2 cellular contexts compared by ENCODE assay signal in genomic region chr17:48137658-48138057, GRCh38.
TF ChIP-seq lines count a peak whose summit lies in the region.

No MANE protein-coding gene starts in this region.

TF ChIP-seq in HepG2, 621 proteins besides CTCF, POLR2A, EP300 and RAD21:
- TF ChIP-seq RAD51 (IDR thresholded peaks at IDR 0.05; ENCODE audit: borderline replicate concordance) = peak; percentile 17; the same call in 1 of the 2 replicates
- TF ChIP-seq ZNF350 (CRISPR knock-in tag; IDR thresholded peaks at IDR 0.05; ENCODE audit: borderline replicate concordance, low read depth) = no peak
- TF ChIP-seq HIC2 (CRISPR knock-in tag; IDR thresholded peaks at IDR 0.05; ENCODE audit: low read depth) = no peak

TF ChIP-seq in K562, 482 proteins besides CTCF, POLR2A, EP300 and RAD21:
- TF ChIP-seq ZFP36 (IDR thresholded peaks at IDR 0.05; ENCODE audit: low read depth, low read length, partially characterized antibody) (no peak), TOE1 (IDR thresholded peaks at IDR 0.05; ENCODE audit: borderline replicate concordance) (peak; percentile 73; the same call in 1 of the 2 replicates), TOE1 (CRISPR knock-in tag; IDR thresholded peaks at IDR 0.05; ENCODE audit: borderline replicate concordance, low read depth) (no peak), TFE3 (CRISPR knock-in tag; IDR thresholded peaks at IDR 0.05) (peak; percentile 96), PTTG1 (tag; IDR thresholded peaks at IDR 0.05; ENCODE audit: low read depth) (no peak), PKNOX1 (IDR thresholded peaks at IDR 0.05) (no peak), RAD51 (IDR thresholded peaks at IDR 0.05; ENCODE audit: borderline replicate concordance, low read depth) (peak; percentile 74), USF2 (CRISPR knock-in tag; IDR thresholded peaks at IDR 0.05) (peak; percentile 39), SLC30A9 (CRISPR knock-in tag; IDR thresholded peaks at IDR 0.05) (no peak)
